ENCODE assay signal across 21 cellular contexts in genomic region chr10:8360365-8360764, GRCh38.
A peak's percentile ranks its signal among the peaks of the same experiment; 100 is the strongest.
DNase-seq lines count a peak whose midpoint lies in the region; ATAC-seq, FAIRE-seq and TF ChIP-seq lines count a peak whose summit lies in the region.
"Had no signal": no experiment of that assay in that cellular context is flagged by ENCODE, and none has a peak within 500 bp of the region (broad histone marks: within the 10 kb centered on the region; RNA-seq: fewer than 3 reads in every experiment).

No MANE protein-coding gene starts in this region.

- CTCF ChIA-PET in CD4-positive, alpha-beta memory T cell (lab: Charles Lee; ENCODE audit: partially characterized antibody), result no interaction called here
- CTCF ChIA-PET in GM12878 (lab: Yijun Ruan, JAX), result no interaction called here

- 42% methylated on average over 7 of the region's 7 CpGs for WGBS in GM12878 (ENCODE audit: insufficient coverage, insufficient replicate concordance, low lambda C conversion rate, missing lambda C conversion rate)

- peaks cover 39% of the 10 kb centered on the region for H3K4me1 ChIP-seq in CD4-positive, alpha-beta memory T cell (ENCODE audit: insufficient read depth, low read length)
- H3K4me1 ChIP-seq in GM12878 (ENCODE audit: control insufficient read depth, insufficient read depth, low read length), result peaks cover 2% of the 10 kb centered on the region
- H3K4me1 ChIP-seq: esophagus muscularis mucosa, gastrocnemius medialis, Peyer's patch had no signal

- ATAC-seq in HG03565 (IDR thresholded peaks at IDR 0.05; ENCODE audit: unreplicated experiment), result peak; percentile 76
- peak; percentile 70 for ATAC-seq in GM12878
- no peak for ATAC-seq in GM21423 (IDR thresholded peaks at IDR 0.05; ENCODE audit: unreplicated experiment)
- ATAC-seq: gastrocnemius medialis, T-helper 17 cell had no signal

- in situ Hi-C loops in GM12878 (cut with MboI), result no loop called here

- FAIRE-seq in GM12878 (lab: Jason Lieb, UNC), result no peak
- FAIRE-seq: GM18507 had no signal

- BruUV-seq in GM12878 (replicated peaks; lab: Mats Ljungman, UMichigan), result no TSS peak

- POLR2A ChIA-PET in CD4-positive, alpha-beta memory T cell (lab: Charles Lee; ENCODE audit: partially characterized antibody), result interaction anchor here (0.8 to 3.7 kb wide), 5 partner anchors 28 to 56 kb away, joined by 3 to 14 read pairs (median 3); no protein-coding TSS in a partner anchor
- POLR2A ChIA-PET in GM12878 (lab: Charles Lee), result no interaction called here

- H3K9ac ChIP-seq in GM12878 (ENCODE audit: control insufficient read depth, insufficient read depth, low read length), result no peak overlapping the region

- H3K79me2 ChIP-seq in GM12878 (ENCODE audit: control insufficient read depth, insufficient read depth, low read length), result no peaks in the 10 kb centered on the region

- no peak for TF ChIP-seq CTCF in GM06990 (IDR thresholded peaks at IDR 0.05; ENCODE audit: insufficient read depth, low read length, poor library complexity, severe bottlenecking)
- no peak for TF ChIP-seq CTCF in GM12878 (IDR thresholded peaks at IDR 0.05 in 2 of 3, conservative IDR thresholded peaks at IDR 0.05 in 1 of 3; ENCODE audit: control insufficient read depth in 2 of 3, extremely low read depth in 1 of 3, insufficient read depth in 1 of 3, low read depth in 3 of 3, low read length in 3 of 3)
- TF ChIP-seq CTCF in type B pancreatic cell (conservative IDR thresholded peaks at IDR 0.05), result no peak
- TF ChIP-seq CTCF in mesothelial cell of epicardium (IDR thresholded peaks at IDR 0.05; ENCODE audit: unreplicated experiment), result no peak

- intact Hi-C loops in CD4-positive, alpha-beta memory T cell (cut with micrococcal nuclease), result no loop called here
- intact Hi-C loops in GM12878 (cut with micrococcal nuclease; ENCODE audit: unreplicated experiment), result loop anchor here (10.0 kb wide), 1 partner anchor 306 kb away; the partner anchor contains the start of gene GATA3

- no peaks in the 10 kb centered on the region for H4K20me1 ChIP-seq in GM12878 (ENCODE audit: control insufficient read depth, insufficient read depth)

- peak overlapping the region in 2 of 8 donors; percentile 26 to 42 for H3K4me3 Mint-ChIP-seq in CD4-positive, alpha-beta memory T cell
- no peak overlapping the region for H3K4me3 Mint-ChIP-seq in type B pancreatic cell
- no peak overlapping the region for H3K4me3 Mint-ChIP-seq in mesothelial cell of epicardium
- H3K4me3 Mint-ChIP-seq: naive B cell had no signal

- peak overlapping the region in 5 of 7 donors; percentile 3 to 83 (median 68) for H3K27ac Mint-ChIP-seq in CD4-positive, alpha-beta memory T cell
- H3K27ac Mint-ChIP-seq in type B pancreatic cell (no peak overlapping the region), mesothelial cell of epicardium (no peak overlapping the region)
- H3K27ac Mint-ChIP-seq: naive B cell, T-helper 17 cell had no signal

- peaks cover 28 to 44% (median 37%) of the 10 kb centered on the region in 4 donors for H3K4me1 Mint-ChIP-seq in CD4-positive, alpha-beta memory T cell
- H3K4me1 Mint-ChIP-seq in type B pancreatic cell (ENCODE audit: unreplicated experiment), result peaks cover 4% of the 10 kb centered on the region
- peaks cover 5% of the 10 kb centered on the region for H3K4me1 Mint-ChIP-seq in mesothelial cell of epicardium
- H3K4me1 Mint-ChIP-seq: naive B cell had no signal

- SMC1A ChIA-PET in GM12878 (lab: Charles Lee; ENCODE audit: uncharacterized antibody, unreplicated experiment), result no interaction called here

- H3K36me3 Mint-ChIP-seq in CD4-positive, alpha-beta memory T cell, result no peaks in the 10 kb centered on the region
- H3K36me3 Mint-ChIP-seq in type B pancreatic cell (no peaks in the 10 kb centered on the region), mesothelial cell of epicardium (no peaks in the 10 kb centered on the region)
- H3K36me3 Mint-ChIP-seq: naive B cell had no signal

- H3K4me3 ChIP-seq in CD4-positive, alpha-beta memory T cell (ENCODE audit: low read length in 2 of 2), result no peak overlapping the region
- H3K4me3 ChIP-seq in GM06990 (replicated peaks; ENCODE audit: low read depth, low read length) (no peak overlapping the region), GM12878 (no peak overlapping the region)
- H3K4me3 ChIP-seq: esophagus muscularis mucosa, gastrocnemius medialis, Peyer's patch, SJSA1 had no signal

- no peaks in the 10 kb centered on the region for H3K9me3 ChIP-seq in CD4-positive, alpha-beta memory T cell (ENCODE audit: control insufficient read depth in 1 of 2, low read length in 2 of 2)
- no peaks in the 10 kb centered on the region for H3K9me3 ChIP-seq in GM12878 (replicated peaks; ENCODE audit: control insufficient read depth, insufficient read depth, low read length)
- H3K9me3 ChIP-seq: esophagus muscularis mucosa, gastrocnemius medialis, Peyer's patch, SJSA1 had no signal

- TF ChIP-seq EP300 in GM12878 (IDR thresholded peaks at IDR 0.05; ENCODE audit: borderline replicate concordance in 1 of 2, control insufficient read depth in 1 of 2, low read depth in 2 of 2, low read length in 2 of 2), result 0 out of 4 replicates have a peak, but pooled peaks of 1 of the 2 experiments have one; percentile 22

- TF ChIP-seq POLR2A in GM12878 (IDR thresholded peaks at IDR 0.05; ENCODE audit: low read depth, low read length), result no peak

- DNase-seq in CD4-positive, alpha-beta memory T cell, result peak in 4 of 5 donors; percentile 9 to 28 (median 18)
- peak; percentile 57 for DNase-seq in GM06990 (ENCODE audit: extremely low read depth, insufficient read length)
- DNase-seq in GM12878 (ENCODE audit: low read depth, low spot score), result peak; percentile 9
- DNase-seq in type B pancreatic cell (ENCODE audit: extremely low spot score, unreplicated experiment), result no peak
- DNase-seq in mesothelial cell of epicardium (ENCODE audit: low spot score in 2 of 2, unreplicated experiment in 2 of 2), result no peak
- no peak for DNase-seq in DMS153 (lab: John Stamatoyannopoulos, UW)
- DNase-seq: activated gamma-delta T cell, amygdala, DMS79 treated with DMSO at 0.1 percent for 48 hours, gastrocnemius medialis, KG1, kidney glomerular epithelial cell, naive B cell, NCI-H187 treated with DMSO at 0.1 percent for 48 hours, Peyer's patch, T-helper 17 cell had no signal

- peaks cover 0 to 2% of the 10 kb centered on the region in 2 donors for H3K27me3 Mint-ChIP-seq in CD4-positive, alpha-beta memory T cell
- H3K27me3 Mint-ChIP-seq in type B pancreatic cell (peaks cover 14% of the 10 kb centered on the region), mesothelial cell of epicardium (ENCODE audit: low read depth) (peaks cover 1% of the 10 kb centered on the region)

- RAD21 ChIA-PET in GM12878 (lab: Charles Lee; ENCODE audit: unreplicated experiment), result no interaction called here

- no peak overlapping the region for H3K4me2 ChIP-seq in GM12878 (ENCODE audit: control insufficient read depth, insufficient read depth)

- no peak overlapping the region for H3K27ac ChIP-seq in CD4-positive, alpha-beta memory T cell (ENCODE audit: low read depth, low read length)
- H3K27ac ChIP-seq in GM12878 (ENCODE audit: control insufficient read depth, insufficient read depth), result no peak overlapping the region
- H3K27ac ChIP-seq: esophagus muscularis mucosa, gastrocnemius medialis, Peyer's patch, SJSA1 had no signal

- H3K36me3 ChIP-seq in CD4-positive, alpha-beta memory T cell (ENCODE audit: insufficient read depth, low read length), result no peaks in the 10 kb centered on the region
- H3K36me3 ChIP-seq in GM06990 (ENCODE audit: control insufficient read depth, insufficient read depth, low read length) (no peaks in the 10 kb centered on the region), GM12878 (ENCODE audit: control insufficient read depth in 2 of 2, insufficient read depth in 2 of 2, low read length in 1 of 2) (no peaks in the 10 kb centered on the region)
- H3K36me3 ChIP-seq: esophagus muscularis mucosa, gastrocnemius medialis, Peyer's patch, SJSA1 had no signal

- no peak overlapping the region for H2AFZ ChIP-seq in GM12878 (ENCODE audit: control insufficient read depth, low read depth, low read length)

- peaks cover 0 to 2% (median 0%) of the 10 kb centered on the region in 8 donors for H3K9me3 Mint-ChIP-seq in CD4-positive, alpha-beta memory T cell
- no peaks in the 10 kb centered on the region for H3K9me3 Mint-ChIP-seq in type B pancreatic cell
- no peaks in the 10 kb centered on the region for H3K9me3 Mint-ChIP-seq in mesothelial cell of epicardium

- no peaks in the 10 kb centered on the region for H3K27me3 ChIP-seq in CD4-positive, alpha-beta memory T cell (ENCODE audit: insufficient read depth, low read length)
- no peaks in the 10 kb centered on the region for H3K27me3 ChIP-seq in GM06990 (replicated peaks; ENCODE audit: control insufficient read depth, insufficient read depth, low read length)
- no peaks in the 10 kb centered on the region for H3K27me3 ChIP-seq in GM12878 (replicated peaks in 1 of 2; ENCODE audit: control insufficient read depth in 2 of 2, insufficient read depth in 2 of 2, low read length in 1 of 2)
- H3K27me3 ChIP-seq: gastrocnemius medialis, Peyer's patch, SJSA1 had no signal

- TF ChIP-seq RAD21 in GM12878 (IDR thresholded peaks at IDR 0.05; ENCODE audit: insufficient read depth, low read depth, low read length), result no peak

TF ChIP-seq in GM12878, 131 proteins besides CTCF, POLR2A, EP300 and RAD21 (continues in another document):
- TF ChIP-seq ETV6 (conservative IDR thresholded peaks at IDR 0.05 in 1 of 2, IDR thresholded peaks at IDR 0.05 in 1 of 2; ENCODE audit: borderline replicate concordance in 1 of 2, low read depth in 1 of 2) (no peak), TCF12 (IDR thresholded peaks at IDR 0.05; ENCODE audit: low read depth, low read length) (no peak), SP1 (IDR thresholded peaks at IDR 0.05; ENCODE audit: low read depth, low read length) (no peak), NRF1 (conservative IDR thresholded peaks at IDR 0.05; ENCODE audit: low read depth, low read length) (no peak), KAT2A (conservative IDR thresholded peaks at IDR 0.05; ENCODE audit: control insufficient read depth, low read depth, low read length) (no peak), FOXK2 (IDR thresholded peaks at IDR 0.05) (no peak), NFIC (IDR thresholded peaks at IDR 0.05; ENCODE audit: low read depth, low read length) (no peak), KLF5 (IDR thresholded peaks at IDR 0.05; ENCODE audit: partially characterized antibody) (no peak), RELB (IDR thresholded peaks at IDR 0.05; ENCODE audit: low read depth) (0 out of 2 replicates have a peak, but pooled peaks have one; percentile 16)

Comparison
In these comparisons a context has a peak if more than half of its experiments do, and no peak if none do; other contexts are left out.
1. DNase-seq: peak in CD4-positive, alpha-beta memory T cell (4 of 5), GM06990 (single experiment) and GM12878 (single experiment); none in type B pancreatic cell (single experiment), mesothelial cell of epicardium (0 of 2) and DMS153 (single experiment).
2. H3K27ac Mint-ChIP-seq: peak in CD4-positive, alpha-beta memory T cell (5 of 7); none in type B pancreatic cell (single experiment) and mesothelial cell of epicardium (single experiment).